7 cellular contexts compared by ENCODE assay signal in genomic region chr7:158341097-158341496, GRCh38.
DNase-seq lines count a peak whose midpoint lies in the region; ATAC-seq, FAIRE-seq and TF ChIP-seq lines count a peak whose summit lies in the region.
"Not testable (repeated sequence)": the region's sequence is repeated elsewhere in the genome, so short reads cannot be mapped to it uniquely, and the experiment has no call there.

No MANE protein-coding gene starts in this region.

- H3K27me3 Mint-ChIP-seq in activated naive CD8-positive, alpha-beta T cell; central memory CD8-positive, alpha-beta T cell; osteocyte (ENCODE audit: unreplicated experiment): not testable (repeated sequence)
- H3K27me3 Mint-ChIP-seq in glutamatergic neuron (ENCODE audit: unreplicated experiment), result peaks cover 10% of the 10 kb centered on the region

- intact Hi-C loops in spleen (cut with DNase I; ENCODE audit: low total_unique reads), result not testable (repeated sequence)

- peak overlapping the region; percentile 50 for H3K27ac Mint-ChIP-seq in activated naive CD8-positive, alpha-beta T cell
- H3K27ac Mint-ChIP-seq in central memory CD8-positive, alpha-beta T cell (ENCODE audit: low read depth), result peak overlapping the region; percentile 91
- peak overlapping the region; percentile 2 for H3K27ac Mint-ChIP-seq in glutamatergic neuron (ENCODE audit: unreplicated experiment)
- not testable (repeated sequence) for H3K27ac Mint-ChIP-seq in osteocyte (ENCODE audit: unreplicated experiment)

- FAIRE-seq in urothelium cell line (lab: Jason Lieb, UNC), result peak; percentile 96

- not testable (repeated sequence) for ATAC-seq in central memory CD8-positive, alpha-beta T cell (replicated peaks; ENCODE audit: extremely low read depth, poor library complexity, severe bottlenecking); left lobe of liver

- not testable (repeated sequence) for H3K9me3 ChIP-seq in spleen

- H3K27ac ChIP-seq in spleen, result not testable (repeated sequence)

- H3K4me3 Mint-ChIP-seq in activated naive CD8-positive, alpha-beta T cell; glutamatergic neuron (ENCODE audit: unreplicated experiment); osteocyte (ENCODE audit: unreplicated experiment): not testable (repeated sequence)
- H3K4me3 Mint-ChIP-seq in central memory CD8-positive, alpha-beta T cell, result peak overlapping the region; percentile 37

- not testable (repeated sequence) for TF ChIP-seq POLR2A in spleen (IDR thresholded peaks at IDR 0.05)

- H3K27me3 ChIP-seq in spleen (replicated peaks in 1 of 7), result not testable (repeated sequence)

- not testable (repeated sequence) for DNase-seq in central memory CD8-positive, alpha-beta T cell (ENCODE audit: low spot score in 2 of 2); glutamatergic neuron; urothelium cell line (ENCODE audit: low spot score)
- DNase-seq in left lobe of liver (ENCODE audit: low spot score) (peak; percentile 35), osteocyte (ENCODE audit: extremely low spot score, unreplicated experiment) (peak; percentile 83), spleen (peak; percentile 22)

- not testable (repeated sequence) for H3K4me1 Mint-ChIP-seq in activated naive CD8-positive, alpha-beta T cell (ENCODE audit: low read depth); glutamatergic neuron (ENCODE audit: low read depth, unreplicated experiment); osteocyte (ENCODE audit: unreplicated experiment)
- peaks cover 34% of the 10 kb centered on the region for H3K4me1 Mint-ChIP-seq in central memory CD8-positive, alpha-beta T cell

- TF ChIP-seq CTCF in glutamatergic neuron (IDR thresholded peaks at IDR 0.05; ENCODE audit: partially characterized antibody, unreplicated experiment); osteocyte (IDR thresholded peaks at IDR 0.05); spleen (IDR thresholded peaks at IDR 0.05 in 8 of 11, conservative IDR thresholded peaks at IDR 0.05 in 3 of 11): not testable (repeated sequence)

- H3K36me3 Mint-ChIP-seq in activated naive CD8-positive, alpha-beta T cell; osteocyte (ENCODE audit: unreplicated experiment): not testable (repeated sequence)
- H3K36me3 Mint-ChIP-seq in central memory CD8-positive, alpha-beta T cell (ENCODE audit: insufficient read depth), result peaks cover 48% of the 10 kb centered on the region
- H3K36me3 Mint-ChIP-seq in glutamatergic neuron (ENCODE audit: unreplicated experiment), result peaks cover 18% of the 10 kb centered on the region

- 84 to 93% (median 88%) methylated on average over 13 to 15 of the region's 15 CpGs for WGBS in spleen, 5 donors

- H3K4me1 ChIP-seq in spleen, result not testable (repeated sequence)

- not testable (repeated sequence) for H3K36me3 ChIP-seq in spleen

- not testable (repeated sequence) for H3K4me3 ChIP-seq in spleen

- H3K9me3 Mint-ChIP-seq in activated naive CD8-positive, alpha-beta T cell (ENCODE audit: low read depth), result not testable (repeated sequence)
- H3K9me3 Mint-ChIP-seq in central memory CD8-positive, alpha-beta T cell, result peaks cover 37% of the 10 kb centered on the region
- peaks cover 27% of the 10 kb centered on the region for H3K9me3 Mint-ChIP-seq in glutamatergic neuron (ENCODE audit: unreplicated experiment)
- peaks cover 33% of the 10 kb centered on the region for H3K9me3 Mint-ChIP-seq in osteocyte (ENCODE audit: unreplicated experiment)
